ENCODE assay signal across 30 cellular contexts in genomic region chr4:613126-613525, GRCh38. TPM values are rescaled to one million over a fixed set of nuclear protein-coding genes. Genes with fewer than 3 reads are reported as not detected.
"Had no signal": no experiment of that assay in that cellular context is flagged by ENCODE, and none has a peak within 500 bp of the region (broad histone marks: within the 10 kb centered on the region; RNA-seq: fewer than 3 reads in every experiment).

No MANE protein-coding gene starts in this region.

- H3K9me3 Mint-ChIP-seq: activated B cell treated with CpG ODN at 0.5 μM for 24 hours; activated CD4-positive, alpha-beta memory T cell treated with anti-CD3 and anti-CD28 coated beads for 36 hours; T-cell had no signal

- H3K4me3 Mint-ChIP-seq: activated B cell treated with CpG ODN at 0.5 μM for 24 hours; activated CD4-positive, alpha-beta memory T cell treated with anti-CD3 and anti-CD28 coated beads for 36 hours; activated CD4-positive, alpha-beta T cell treated with anti-CD3 and anti-CD28 coated beads, Interleukin-2, amount 10 ng/mL, durations not matched to agents 7 days and 5 days; activated naive CD4-positive, alpha-beta T cell treated with anti-CD3 and anti-CD28 coated beads for 36 hours; activated naive CD8-positive, alpha-beta T cell; activated T-helper 1 cell treated with anti-CD3 and anti-CD28 coated beads, Interleukin-12 subunit alpha, Interleukin-12 subunit beta, Interleukin-2, Interleukin-4 antibody, amounts not matched to agents 30 ng/mL and 10 ng/mL and 1 ng/mL, durations not matched to agents 14 hours and 24 hours and 36 hours; T-cell had no signal

- H3K27ac ChIP-seq: brain microvascular endothelial cell, cardiac muscle cell, SK-N-MC had no signal

- ATAC-seq: K562, Panc1, Right ventricle myocardium inferior, T-cell had no signal

- H3K27me3 ChIP-seq: brain microvascular endothelial cell had no signal

- H3K36me3 ChIP-seq: brain microvascular endothelial cell, cardiac muscle cell had no signal

- H3K27ac Mint-ChIP-seq: activated B cell treated with CpG ODN at 0.5 μM for 24 hours; activated CD4-positive, alpha-beta memory T cell treated with anti-CD3 and anti-CD28 coated beads for 36 hours; activated CD4-positive, alpha-beta T cell treated with anti-CD3 and anti-CD28 coated beads, Interleukin-2, amount 10 ng/mL, durations not matched to agents 7 days and 5 days; activated naive CD4-positive, alpha-beta T cell treated with anti-CD3 and anti-CD28 coated beads for 36 hours; activated naive CD8-positive, alpha-beta T cell; activated T-helper 1 cell treated with anti-CD3 and anti-CD28 coated beads, Interleukin-12 subunit alpha, Interleukin-12 subunit beta, Interleukin-2, Interleukin-4 antibody, amounts not matched to agents 30 ng/mL and 10 ng/mL and 1 ng/mL, durations not matched to agents 14 hours and 24 hours and 36 hours; T-cell had no signal

- H3K4me1 Mint-ChIP-seq: activated B cell treated with CpG ODN at 0.5 μM for 24 hours; activated CD4-positive, alpha-beta T cell treated with anti-CD3 and anti-CD28 coated beads, Interleukin-2, amount 10 ng/mL, durations not matched to agents 7 days and 5 days; T-cell had no signal

- H3K4me3 ChIP-seq: cardiac muscle cell, K562, SK-N-MC had no signal

- DNase-seq: activated B cell treated with CpG ODN at 0.5 μM for 24 hours; activated CD4-positive, alpha-beta memory T cell treated with anti-CD3 and anti-CD28 coated beads for 36 hours; activated CD4-positive, alpha-beta T cell treated with anti-CD3 and anti-CD28 coated beads for 1 hour; activated CD4-positive, alpha-beta T cell treated with anti-CD3 and anti-CD28 coated beads, Interleukin-2, amount 10 ng/mL, durations not matched to agents 7 days and 5 days; activated CD8-positive, alpha-beta memory T cell treated with anti-CD3 and anti-CD28 coated beads for 24 hours; activated gamma-delta T cell; activated naive CD4-positive, alpha-beta T cell treated with anti-CD3 and anti-CD28 coated beads for 36 hours; amygdala; brain microvascular endothelial cell; Karpas-422; MM.1S; NCI-H1105; NCI-H1436; NCI-H1694 treated with DMSO at 0.1 percent for 48 hours; NCI-H2081; NCI-H510A treated with DMSO at 0.1 percent for 48 hours; NCI-H69; NK-92 treated with Interleukin-12 subunit alpha and Interleukin-12 subunit beta, amount 100 ng/mL, for 24 hours; OCI-M1; RPMI8226; T-helper 2 cell; T1000 had no signal

- H3K36me3 Mint-ChIP-seq: activated CD4-positive, alpha-beta memory T cell treated with anti-CD3 and anti-CD28 coated beads for 36 hours; activated naive CD8-positive, alpha-beta T cell; T-cell had no signal

RNA-seq across cellular contexts. Expression of gene PDE6B, which starts 12.2 kb away (rescaled TPM):
- total RNA-seq: K562 had no signal

RNA-seq across cellular contexts. Expression of gene TMEM271, which starts 37.0 kb away (rescaled TPM):
- total RNA-seq: activated B cell treated with CpG ODN at 0.5 μM for 24 hours; activated CD4-positive, alpha-beta memory T cell treated with anti-CD3 and anti-CD28 coated beads for 36 hours; activated CD4-positive, alpha-beta T cell treated with anti-CD3 and anti-CD28 coated beads, Interleukin-2, amount 10 ng/mL, durations not matched to agents 7 days and 5 days; activated naive CD4-positive, alpha-beta T cell treated with anti-CD3 and anti-CD28 coated beads for 36 hours; activated T-helper 1 cell treated with anti-CD3 and anti-CD28 coated beads, Interleukin-12 subunit alpha, Interleukin-12 subunit beta, Interleukin-2, Interleukin-4 antibody, amounts not matched to agents 30 ng/mL and 10 ng/mL and 1 ng/mL, durations not matched to agents 14 hours and 24 hours and 36 hours; cardiac muscle cell; K562; Right ventricle myocardium inferior; T-cell had no signal
- polyA plus RNA-seq: cardiac muscle cell, K562 had no signal
